8 cellular contexts compared by ENCODE assay signal in the genomic region with DNA sequence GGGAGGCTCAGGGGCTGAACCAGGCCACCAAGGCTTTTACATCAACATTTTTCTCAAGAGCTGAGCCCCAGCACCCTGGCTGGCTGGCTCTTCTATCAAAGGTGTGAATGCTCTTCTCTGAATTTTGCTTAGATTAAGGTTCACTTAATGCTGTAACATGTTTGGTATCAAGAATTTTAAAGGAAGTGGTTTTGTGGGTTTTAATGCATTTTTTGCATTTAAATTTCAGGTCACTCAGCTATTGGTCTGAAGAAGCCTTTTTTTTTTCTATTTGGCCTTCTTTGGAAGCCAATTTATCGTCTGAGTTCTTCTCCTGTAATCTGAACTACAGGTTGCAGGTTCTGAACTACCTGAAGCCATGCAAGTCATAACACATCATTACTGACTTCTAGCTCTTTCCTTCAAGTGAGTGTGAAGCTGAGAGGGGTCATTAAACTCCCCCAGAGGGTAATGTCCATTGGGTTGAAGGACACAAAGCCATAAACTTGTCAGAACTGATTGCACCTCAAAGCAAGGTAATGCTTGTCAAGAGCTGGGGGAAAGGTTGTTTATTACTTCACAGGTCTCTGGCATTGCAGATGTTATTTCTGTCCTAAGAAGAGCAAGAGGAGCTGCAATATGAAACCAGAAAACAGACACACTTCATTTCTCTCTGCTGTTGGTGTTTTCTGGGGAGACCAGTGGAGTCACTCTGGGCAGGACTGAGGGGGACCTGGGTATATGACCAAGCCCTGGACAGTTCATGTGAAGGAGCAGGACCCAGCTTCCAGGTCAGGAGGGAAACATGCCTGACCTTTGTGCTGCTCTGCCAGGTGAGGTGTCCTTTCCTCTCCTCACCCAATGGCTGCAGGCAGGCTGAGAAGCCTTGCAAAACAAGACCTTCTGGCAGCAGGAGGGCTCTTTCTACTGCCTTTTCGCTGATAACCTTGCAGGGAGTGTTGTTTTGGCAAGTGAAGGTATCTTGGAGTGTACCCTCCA. TPM values are rescaled to one million over a fixed set of nuclear protein-coding genes. Genes with fewer than 3 reads are reported as not detected.
DNase-seq lines count a peak whose midpoint lies in the region; ATAC-seq and TF ChIP-seq lines count a peak whose summit lies in the region.

No MANE protein-coding gene starts in this region.

- H3K4me3 Mint-ChIP-seq in GM23338 = no peak overlapping the region
- no peak overlapping the region for H3K4me3 Mint-ChIP-seq in WTC11

- H3K9me3 ChIP-seq in mucosa of descending colon = no peaks in the 10 kb centered on the region
- no peaks in the 10 kb centered on the region for H3K9me3 ChIP-seq in psoas muscle
- no peaks in the 10 kb centered on the region for H3K9me3 ChIP-seq in sigmoid colon

- H3K9me2 ChIP-seq in GM23338 (ENCODE audit: insufficient read depth) = 0 out of 2 replicates have a peak, but pooled peaks cover 2% of the 10 kb centered on the region

- intact Hi-C loops in mucosa of descending colon (cut with DNase I, micrococcal nuclease) (no loop called here), psoas muscle (cut with DNase I) (no loop called here), sigmoid colon (cut with DNase I) (no loop called here), Right ventricle myocardium superior (cut with DNase I) (no loop called here)

- H3K36me3 Mint-ChIP-seq in GM23338 (ENCODE audit: low read depth) = no peaks in the 10 kb centered on the region
- no peaks in the 10 kb centered on the region for H3K36me3 Mint-ChIP-seq in WTC11

- TF ChIP-seq POLR2A in sigmoid colon (IDR thresholded peaks at IDR 0.05) = no peak

- POLR2A ChIA-PET in WTC11 (lab: Charles Lee) = no interaction called here

- H3F3A ChIP-seq in GM23338 (replicated peaks; ENCODE audit: low read depth) = no peaks in the 10 kb centered on the region

- peak overlapping the region; percentile 15 for H2AFZ ChIP-seq in GM23338

- H4K20me1 ChIP-seq in GM23338 (replicated peaks; ENCODE audit: insufficient read depth) = no peaks in the 10 kb centered on the region

- H3K4me3 ChIP-seq in GM23338 (no peak overlapping the region), mucosa of descending colon (no peak overlapping the region), psoas muscle (no peak overlapping the region), sigmoid colon (no peak overlapping the region)

- H3K27ac Mint-ChIP-seq in GM23338 (0 out of 2 replicates have a peak overlapping the region, but pooled peaks have one; percentile 48), WTC11 (0 out of 2 replicates have a peak overlapping the region, but pooled peaks have one; percentile 8)

- CTCF ChIA-PET in WTC11 (lab: Charles Lee) = interaction anchor here (1.5 kb wide), 1 partner anchor 17 kb away, joined by 4 read pairs; no protein-coding TSS in a partner anchor

- H3K79me2 ChIP-seq in GM23338 (replicated peaks; ENCODE audit: insufficient read depth) = no peaks in the 10 kb centered on the region

- H3K27me3 Mint-ChIP-seq in GM23338 (ENCODE audit: insufficient read depth, low read depth, poor library complexity) (peaks cover 2% of the 10 kb centered on the region), WTC11 (ENCODE audit: low read depth) (peaks cover 2% of the 10 kb centered on the region)

- H3K9me3 Mint-ChIP-seq in GM23338 (no peaks in the 10 kb centered on the region), WTC11 (0 out of 2 replicates have a peak, but pooled peaks cover 1% of the 10 kb centered on the region)

- no peak for TF ChIP-seq CTCF in GM23338 (conservative IDR thresholded peaks at IDR 0.05; ENCODE audit: low read depth in 2 of 2)
- no peak for TF ChIP-seq CTCF in WTC11 (IDR thresholded peaks at IDR 0.05)
- TF ChIP-seq CTCF in mucosa of descending colon (IDR thresholded peaks at IDR 0.05) = no peak
- TF ChIP-seq CTCF in psoas muscle (IDR thresholded peaks at IDR 0.05) = no peak
- TF ChIP-seq CTCF in sigmoid colon (IDR thresholded peaks at IDR 0.05) = no peak

- H3K27ac ChIP-seq in GM23338 (ENCODE audit: low read depth) = no peak overlapping the region
- no peak overlapping the region for H3K27ac ChIP-seq in psoas muscle
- no peak overlapping the region for H3K27ac ChIP-seq in sigmoid colon

- ATAC-seq in GM23338 (peak; percentile 70), WTC11 (peak; percentile 72), mucosa of descending colon (peak; percentile 70), psoas muscle (no peak), Right ventricle myocardium superior (ENCODE audit: poor library complexity) (no peak)

- H3K36me3 ChIP-seq in GM23338 (ENCODE audit: insufficient read depth) (no peaks in the 10 kb centered on the region; the same call in 1 of the 2 replicates), mucosa of descending colon (ENCODE audit: low read depth) (no peaks in the 10 kb centered on the region), psoas muscle (ENCODE audit: insufficient read depth in 1 of 2, low read depth in 1 of 2) (no peaks in the 10 kb centered on the region), sigmoid colon (no peaks in the 10 kb centered on the region)

- whole genome bisulfite sequencing in psoas muscle, 3 donors = 74 to 88% (median 81%) methylated on average over 2 of the region's 2 CpGs
- 44 to 64% methylated on average over 2 of the region's 2 CpGs for WGBS in sigmoid colon, 2 donors

- peaks cover 6% of the 10 kb centered on the region for H3K4me1 Mint-ChIP-seq in GM23338
- H3K4me1 Mint-ChIP-seq in WTC11 = peaks cover 14% of the 10 kb centered on the region

- H3K27me3 ChIP-seq in GM23338 (ENCODE audit: insufficient read depth) (no peaks in the 10 kb centered on the region), psoas muscle (ENCODE audit: insufficient read depth in 3 of 3, low read length in 2 of 3) (no peaks in the 10 kb centered on the region), sigmoid colon (no peaks in the 10 kb centered on the region)

- TF ChIP-seq EP300 in sigmoid colon (IDR thresholded peaks at IDR 0.05) = no peak

- no peak overlapping the region for H3K4me2 ChIP-seq in GM23338

- H3K4me1 ChIP-seq in GM23338 (ENCODE audit: insufficient read depth) = peaks cover 5% of the 10 kb centered on the region; the same call in 1 of the 2 replicates
- peaks cover 18% of the 10 kb centered on the region for H3K4me1 ChIP-seq in mucosa of descending colon (ENCODE audit: low read depth)
- peaks cover 9% of the 10 kb centered on the region for H3K4me1 ChIP-seq in psoas muscle
- H3K4me1 ChIP-seq in sigmoid colon = peaks cover 0 to 12% (median 11%) of the 10 kb centered on the region in 4 donors

- DNase-seq in ELR (ENCODE audit: low read depth) = peak; percentile 7
- no peak for DNase-seq in GM23338 (ENCODE audit: low spot score)
- DNase-seq in WTC11 (ENCODE audit: low spot score) = no peak
- DNase-seq in mucosa of descending colon = peak in 2 of 3 donors; percentile 44 to 49
- DNase-seq in psoas muscle = no peak
- DNase-seq in sigmoid colon = no peak
- DNase-seq in Right ventricle myocardium superior = no peak
- DNase-seq in NCI-H146 treated with DMSO at 0.1 percent for 48 hours (lab: John Stamatoyannopoulos, UW; ENCODE audit: unreplicated experiment) = no peak

TF ChIP-seq in GM23338, 12 proteins besides CTCF, POLR2A, EP300 and RAD21 (continues in another document):
- TF ChIP-seq STAT1 (IDR thresholded peaks at IDR 0.05; ENCODE audit: unreplicated experiment) (no peak), EZH2phosphoT487 (IDR thresholded peaks at IDR 0.05; ENCODE audit: unreplicated experiment) (no peak), NANOG (IDR thresholded peaks at IDR 0.05; ENCODE audit: borderline replicate concordance) (no peak), CREB1 (CRISPR knock-in tag; IDR thresholded peaks at IDR 0.05; ENCODE audit: low read depth) (no peak), ZNF114 (CRISPR knock-in tag; IDR thresholded peaks at IDR 0.05) (no peak)
- TF ChIP-seq, protein P1, sequence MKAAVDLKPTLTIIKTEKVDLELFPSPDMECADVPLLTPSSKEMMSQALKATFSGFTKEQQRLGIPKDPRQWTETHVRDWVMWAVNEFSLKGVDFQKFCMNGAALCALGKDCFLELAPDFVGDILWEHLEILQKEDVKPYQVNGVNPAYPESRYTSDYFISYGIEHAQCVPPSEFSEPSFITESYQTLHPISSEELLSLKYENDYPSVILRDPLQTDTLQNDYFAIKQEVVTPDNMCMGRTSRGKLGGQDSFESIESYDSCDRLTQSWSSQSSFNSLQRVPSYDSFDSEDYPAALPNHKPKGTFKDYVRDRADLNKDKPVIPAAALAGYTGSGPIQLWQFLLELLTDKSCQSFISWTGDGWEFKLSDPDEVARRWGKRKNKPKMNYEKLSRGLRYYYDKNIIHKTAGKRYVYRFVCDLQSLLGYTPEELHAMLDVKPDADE (IDR thresholded peaks at IDR 0.05) = no peak

TF ChIP-seq in WTC11, 78 proteins besides CTCF, POLR2A, EP300 and RAD21 (continues in another document):
- TF ChIP-seq HMGA2 (CRISPR knock-in tag; IDR thresholded peaks at IDR 0.05) (no peak), GTF2I (CRISPR knock-in tag; conservative IDR thresholded peaks at IDR 0.05) (no peak), TCF7 (CRISPR knock-in tag; IDR thresholded peaks at IDR 0.05; ENCODE audit: low read depth) (no peak)
- TF ChIP-seq, protein P2, sequence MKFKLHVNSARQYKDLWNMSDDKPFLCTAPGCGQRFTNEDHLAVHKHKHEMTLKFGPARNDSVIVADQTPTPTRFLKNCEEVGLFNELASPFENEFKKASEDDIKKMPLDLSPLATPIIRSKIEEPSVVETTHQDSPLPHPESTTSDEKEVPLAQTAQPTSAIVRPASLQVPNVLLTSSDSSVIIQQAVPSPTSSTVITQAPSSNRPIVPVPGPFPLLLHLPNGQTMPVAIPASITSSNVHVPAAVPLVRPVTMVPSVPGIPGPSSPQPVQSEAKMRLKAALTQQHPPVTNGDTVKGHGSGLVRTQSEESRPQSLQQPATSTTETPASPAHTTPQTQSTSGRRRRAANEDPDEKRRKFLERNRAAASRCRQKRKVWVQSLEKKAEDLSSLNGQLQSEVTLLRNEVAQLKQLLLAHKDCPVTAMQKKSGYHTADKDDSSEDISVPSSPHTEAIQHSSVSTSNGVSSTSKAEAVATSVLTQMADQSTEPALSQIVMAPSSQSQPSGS (CRISPR knock-in tag; IDR thresholded peaks at IDR 0.05; ENCODE audit: borderline replicate concordance, low read depth) = no peak

RNA-seq across cellular contexts. Expression of a gene that starts 26.1 kb away (rescaled TPM):
- 13.0 and 17.4 TPM in 2 replicates for total RNA-seq in GM23338 (2014; rRNA removed; shearing (Covaris generic))
- polyA plus RNA-seq in GM23338 (2016; fragmentation: Nextera tagmentation; extraction: Ambion mirVana) = 4.4 and 5.6 TPM in 2 replicates
- total RNA-seq in WTC11 (2021) = 7.0 to 9.8 TPM (median 8.3 TPM) in 3 replicates
- 10 to 100 TPM; 41.4 to 66.6 (median 62.1) TPM for total RNA-seq in mucosa of descending colon
- total RNA-seq in psoas muscle = 10 to 100 TPM; 11.2 to 15.7 (median 12.8) TPM
- 10 to 100 TPM in 1 of 3 donors, 1 to 10 TPM in 2; 9.0 to 11.0 (median 10.0) TPM for polyA plus RNA-seq in psoas muscle
- total RNA-seq in sigmoid colon = 10 to 100 TPM; 13.8 to 21.4 (median 20.0) TPM
- polyA plus RNA-seq in sigmoid colon = 10 to 100 TPM; 20.5 to 42.5 (median 23.4) TPM
- 23.7 TPM for total RNA-seq in Right ventricle myocardium superior

Comparison
In these comparisons a context has a peak if more than half of its experiments do, and no peak if none do; other contexts are left out.
1. DNase-seq: peak in ELR (single experiment) and mucosa of descending colon (2 of 3); none in GM23338 (single experiment), WTC11 (single experiment), psoas muscle (0 of 2), sigmoid colon (single experiment), Right ventricle myocardium superior (single experiment) and NCI-H146 treated with DMSO at 0.1 percent for 48 hours (single experiment).
2. ATAC-seq: peak in GM23338 (single experiment), WTC11 (single experiment) and mucosa of descending colon (single experiment); none in psoas muscle (0 of 4) and Right ventricle myocardium superior (single experiment).